17 cellular contexts compared by ENCODE assay signal in genomic region chr1:93013311-93014091, GRCh38.
"Had no signal": no experiment of that assay in that cellular context is flagged by ENCODE, and none has a peak within 500 bp of the region (broad histone marks: within the 10 kb centered on the region; RNA-seq: fewer than 3 reads in every experiment).

No MANE protein-coding gene starts in this region.

- H3K36me3 Mint-ChIP-seq: activated CD8-positive, alpha-beta memory T cell treated with anti-CD3 and anti-CD28 coated beads, Interleukin-2, amount 10 ng/mL, durations not matched to agents 7 days and 5 days; activated naive CD8-positive, alpha-beta T cell treated with anti-CD3 and anti-CD28 coated beads for 36 hours had no signal

- H3K9me3 Mint-ChIP-seq: activated naive CD8-positive, alpha-beta T cell treated with anti-CD3 and anti-CD28 coated beads for 36 hours; activated T-cell treated with anti-CD3 and anti-CD28 coated beads, Interleukin-2, amount 50 U/mL, for 24 hours; neural crest cell; T-helper 2 cell treated with Interferon-gamma antibody and Interleukin-4, amounts not matched to agents 5 μg/mL and 100 μg/mL, for 36 hours had no signal

- H3K27ac Mint-ChIP-seq: activated CD8-positive, alpha-beta memory T cell treated with anti-CD3 and anti-CD28 coated beads, Interleukin-2, amount 10 ng/mL, durations not matched to agents 7 days and 5 days; activated naive CD8-positive, alpha-beta T cell treated with anti-CD3 and anti-CD28 coated beads for 36 hours; activated T-cell treated with anti-CD3 and anti-CD28 coated beads, Interleukin-2, amount 50 U/mL, for 24 hours; T-helper 2 cell treated with Interferon-gamma antibody and Interleukin-4, amounts not matched to agents 5 μg/mL and 100 μg/mL, for 36 hours had no signal

- H3K36me3 ChIP-seq: esophagus squamous epithelium, heart right ventricle, left ventricle myocardium inferior, ovary, stomach, thoracic aorta had no signal

- H3K27me3 ChIP-seq: esophagus squamous epithelium, ovary, stomach had no signal

- H3K4me3 ChIP-seq: esophagus squamous epithelium, heart right ventricle, left ventricle myocardium inferior, ovary, stomach, thoracic aorta had no signal

- H3K9me3 ChIP-seq: esophagus squamous epithelium, heart right ventricle, left ventricle myocardium inferior, ovary, stomach, thoracic aorta had no signal

- H3K4me3 Mint-ChIP-seq: activated CD8-positive, alpha-beta memory T cell treated with anti-CD3 and anti-CD28 coated beads, Interleukin-2, amount 10 ng/mL, durations not matched to agents 7 days and 5 days; activated naive CD8-positive, alpha-beta T cell treated with anti-CD3 and anti-CD28 coated beads for 36 hours; activated T-cell treated with anti-CD3 and anti-CD28 coated beads, Interleukin-2, amount 50 U/mL, for 24 hours; neural crest cell; T-helper 2 cell treated with Interferon-gamma antibody and Interleukin-4, amounts not matched to agents 5 μg/mL and 100 μg/mL, for 36 hours had no signal

- H3K4me1 ChIP-seq: esophagus squamous epithelium had no signal

- H3K27ac ChIP-seq: esophagus squamous epithelium, heart right ventricle, left ventricle myocardium inferior, ovary, stomach, thoracic aorta had no signal

- ATAC-seq: activated CD4-positive, CD25-positive, alpha-beta regulatory T cell treated with anti-CD3 and anti-CD28 coated beads, Interleukin-2, amount 50 U/mL, for 24 hours; activated CD8-positive, alpha-beta memory T cell treated with anti-CD3 and anti-CD28 coated beads, Interleukin-2, amount 10 ng/mL, durations not matched to agents 7 days and 5 days; heart right ventricle had no signal

- H3K4me1 Mint-ChIP-seq: neural crest cell had no signal

- DNase-seq: activated CD4-positive, alpha-beta T cell treated with anti-CD3 and anti-CD28 coated beads, Interleukin-2, amount 50 U/mL, for 48 hours; activated CD8-positive, alpha-beta memory T cell treated with anti-CD3 and anti-CD28 coated beads, Interleukin-2, amount 10 ng/mL, durations not matched to agents 7 days and 5 days; activated effector memory CD4-positive, alpha-beta T cell treated with Interleukin-2 at 50 U/mL for 16 hours; activated naive CD8-positive, alpha-beta T cell treated with anti-CD3 and anti-CD28 coated beads for 36 hours; activated T-cell treated with anti-CD3 and anti-CD28 coated beads, Interleukin-2, amount 50 U/mL, for 24 hours; esophagus squamous epithelium; foreskin fibroblast; heart right ventricle; left ventricle myocardium inferior; mesenchymal stem cell; ovary; stimulated activated CD4-positive, alpha-beta T cell treated with anti-CD3 and anti-CD28 coated beads, Interleukin-4, amount 100 ng/mL, for 4 hours; stomach had no signal
